14 cellular contexts compared by ENCODE assay signal in genomic region chr7:72976434-72976833, GRCh38. TPM values are rescaled to one million over a fixed set of nuclear protein-coding genes. Genes with fewer than 3 reads are reported as not detected.
A peak's percentile ranks its signal among the peaks of the same experiment; 100 is the strongest.
DNase-seq lines count a peak whose midpoint lies in the region; ATAC-seq, FAIRE-seq and TF ChIP-seq lines count a peak whose summit lies in the region.
"Not testable (repeated sequence)": the region's sequence is repeated elsewhere in the genome, so short reads cannot be mapped to it uniquely, and the experiment has no call there.
"Had no signal": no experiment of that assay in that cellular context is flagged by ENCODE, and none has a peak within 500 bp of the region (broad histone marks: within the 10 kb centered on the region; RNA-seq: fewer than 3 reads in every experiment).

No MANE protein-coding gene starts in this region.

- H2AFZ ChIP-seq in HepG2 (ENCODE audit: low read length): not testable (repeated sequence)

- H4K20me1 ChIP-seq in HepG2 (ENCODE audit: insufficient read depth, low read length): not testable (repeated sequence)

- not testable (repeated sequence) for TF ChIP-seq CTCF in Panc1 (IDR thresholded peaks at IDR 0.05); heart left ventricle (IDR thresholded peaks at IDR 0.05); HepG2 (CRISPR knock-in tag; IDR thresholded peaks at IDR 0.05)

- H3K27ac Mint-ChIP-seq in stimulated activated naive CD8-positive, alpha-beta T cell treated with anti-CD3 and anti-CD28 coated beads, Interleukin-15, amount 100 ng/mL, for 72 hours: not testable (repeated sequence)

- not testable (repeated sequence) for H3K79me2 ChIP-seq in HepG2 (ENCODE audit: insufficient read depth, low read length)

- TF ChIP-seq POLR2A in heart left ventricle (IDR thresholded peaks at IDR 0.05); HepG2 (IDR thresholded peaks at IDR 0.05; ENCODE audit: insufficient read depth in 1 of 2, low read depth in 2 of 2, low read length in 2 of 2): not testable (repeated sequence)

- not testable (repeated sequence) for H3K4me1 ChIP-seq in Panc1 (ENCODE audit: control insufficient read depth, insufficient read depth, low read length); heart left ventricle; right cardiac atrium (ENCODE audit: control insufficient read depth, insufficient read depth, low read length); HepG2 (ENCODE audit: insufficient read depth, low read length)

- not testable (repeated sequence) for H3K9me3 ChIP-seq in Panc1 (ENCODE audit: control insufficient read depth, insufficient read depth, low read depth, low read length); heart left ventricle; right cardiac atrium (ENCODE audit: control insufficient read depth, low read length); HepG2 (ENCODE audit: low read length)

- 90 to 96% (median 93%) methylated on average over 2 to 3 of the region's 12 CpGs; no CpG with 5 or more reads in 1 of the 4 donors for WGBS in heart left ventricle, 4 donors
- WGBS in right cardiac atrium: 92% methylated on average over 4 of the region's 12 CpGs
- 100% methylated on average over 3 of the region's 12 CpGs for WGBS in HepG2 (ENCODE audit: low lambda C conversion rate)

- not testable (repeated sequence) for DNase-seq in Panc1 (ENCODE audit: low read depth, low spot score); HepG2 (ENCODE audit: low spot score); stimulated activated naive CD8-positive, alpha-beta T cell treated with anti-CD3 and anti-CD28 coated beads, Interleukin-15, amount 100 ng/mL, for 72 hours
- DNase-seq in heart left ventricle: peak in 3 of 5 donors; percentile 9 to 13 (median 12)
- peak; percentile 8 to 39 (median 31) for DNase-seq in right cardiac atrium
- DNase-seq in sciatic nerve (ENCODE audit: low spot score): peak; percentile 42
- peak; percentile 12 for DNase-seq in ureter (ENCODE audit: low spot score)

- not testable (repeated sequence) for H3K4me3 Mint-ChIP-seq in stimulated activated naive CD8-positive, alpha-beta T cell treated with anti-CD3 and anti-CD28 coated beads, Interleukin-15, amount 100 ng/mL, for 72 hours

- BruUV-seq in Panc1 (replicated peaks; lab: Mats Ljungman, UMichigan) (TSS peak; percentile 68), HepG2 (replicated peaks; lab: Mats Ljungman, UMichigan) (TSS peak; percentile 36)

- intact Hi-C loops in Panc1 (cut with micrococcal nuclease; ENCODE audit: unreplicated experiment); heart left ventricle (cut with DNase I); right cardiac atrium (cut with DNase I); HepG2 (cut with micrococcal nuclease; ENCODE audit: unreplicated experiment); sciatic nerve (cut with DNase I): not testable (repeated sequence)

- not testable (repeated sequence) for H3K27ac ChIP-seq in Panc1 (ENCODE audit: low read length); heart left ventricle; right cardiac atrium (ENCODE audit: low read length); HepG2 (ENCODE audit: extremely low read length, insufficient read depth, low read length)

- H3K4me2 ChIP-seq in HepG2 (ENCODE audit: low read depth, low read length): not testable (repeated sequence)

- H3K36me3 ChIP-seq in Panc1 (ENCODE audit: control insufficient read depth, insufficient read depth, low read length); heart left ventricle; HepG2 (replicated peaks in 1 of 2; ENCODE audit: control insufficient read depth in 1 of 2, insufficient read depth in 2 of 2, low read length in 2 of 2): not testable (repeated sequence)

- CTCF ChIA-PET in Panc1 (lab: Charles Lee); HepG2 (lab: Yijun Ruan, JAX; ENCODE audit: low intra/inter-chr PET ratio, low total read pairs): not testable (repeated sequence)

- not testable (repeated sequence) for H3K9ac ChIP-seq in HepG2 (ENCODE audit: insufficient read depth, low read depth, low read length)

- H3K4me3 ChIP-seq in Panc1 (ENCODE audit: low read depth in 2 of 2, low read length in 2 of 2); heart left ventricle; right cardiac atrium (ENCODE audit: low read length); HepG2 (replicated peaks in 1 of 3; ENCODE audit: insufficient read depth in 1 of 3, low read depth in 2 of 3, low read length in 3 of 3): not testable (repeated sequence)

- FAIRE-seq in HepG2 (lab: Jason Lieb, UNC): not testable (repeated sequence)

- not testable (repeated sequence) for H3K27me3 ChIP-seq in Panc1 (ENCODE audit: control insufficient read depth, insufficient read depth, low read length); heart left ventricle; right cardiac atrium (ENCODE audit: control insufficient read depth, insufficient read depth); HepG2 (ENCODE audit: control insufficient read depth in 1 of 2, insufficient read depth in 2 of 2, low read length in 2 of 2)

- not testable (repeated sequence) for ATAC-seq in Panc1, right cardiac atrium, HepG2
- ATAC-seq in heart left ventricle: peak in 1 of 4 donors; percentile 16
- peak; percentile 5 for ATAC-seq in sciatic nerve
- peak; percentile 57 for ATAC-seq in stimulated activated naive CD8-positive, alpha-beta T cell treated with anti-CD3 and anti-CD28 coated beads, Interleukin-15, amount 100 ng/mL, for 72 hours

- in situ Hi-C loops in Panc1 (cut with HindIII; ENCODE audit: low pct_unique_long_range_greater_than_20kb, low sequenced_read_pairs); HepG2 (cut with HindIII; ENCODE audit: extremely low pct_ligation_motif_present, low pct_unique_long_range_greater_than_20kb): not testable (repeated sequence)

- H3K27me3 Mint-ChIP-seq in stimulated activated naive CD8-positive, alpha-beta T cell treated with anti-CD3 and anti-CD28 coated beads, Interleukin-15, amount 100 ng/mL, for 72 hours: not testable (repeated sequence)

- H3K9me3 Mint-ChIP-seq in stimulated activated naive CD8-positive, alpha-beta T cell treated with anti-CD3 and anti-CD28 coated beads, Interleukin-15, amount 100 ng/mL, for 72 hours: not testable (repeated sequence)

- not testable (repeated sequence) for H3K4me1 Mint-ChIP-seq in stimulated activated naive CD8-positive, alpha-beta T cell treated with anti-CD3 and anti-CD28 coated beads, Interleukin-15, amount 100 ng/mL, for 72 hours

- TF ChIP-seq EP300 in HepG2 (IDR thresholded peaks at IDR 0.05; ENCODE audit: low read depth in 2 of 2, low read length in 2 of 2); HepG2 (CRISPR knock-in tag; IDR thresholded peaks at IDR 0.05; ENCODE audit: borderline replicate concordance): not testable (repeated sequence)

- POLR2A ChIA-PET in Panc1 (lab: Charles Lee); HepG2 (lab: Yijun Ruan, JAX): not testable (repeated sequence)

- not testable (repeated sequence) for TF ChIP-seq RAD21 in HepG2 (CRISPR knock-in tag; IDR thresholded peaks at IDR 0.05)

RNA-seq across cellular contexts. Expression of gene TRIM74, which starts 7.2 kb away (rescaled TPM):
- 0.46 TPM for total RNA-seq in Panc1 (2021; ENCODE audit: unreplicated experiment)
- 2.4 TPM for polyA plus RNA-seq in Panc1 (2012; ENCODE audit: insufficient read length)
- total RNA-seq in heart left ventricle: 1 to 10 TPM in 1 of 9 donors, under 1 TPM in 2, not detected in 6; 0.40 to 1.7 (median 0.64) TPM
- polyA plus RNA-seq in heart left ventricle: under 1 TPM; 0.06 to 0.46 TPM
- under 1 TPM in 1 of 4 donors, not detected in 3; 0.53 TPM for total RNA-seq in right cardiac atrium
- 0.27 TPM for polyA plus RNA-seq in right cardiac atrium
- 0.88 and 1.4 TPM in 2 replicates for total RNA-seq in HepG2 (2016; rRNA removed; fragmentation: Illumina TruSeq; extraction: Trizol)
- 0.71 TPM in 1 of 2 replicates, not detected in the other for total RNA-seq in HepG2 (2016; cell fraction: cytosol; rRNA removed; fragmentation: Illumina TruSeq; extraction: Trizol; ENCODE audit: low read depth)
- total RNA-seq in HepG2 (2016; cell fraction: insoluble cytoplasmic fraction; rRNA removed; fragmentation: Illumina TruSeq; extraction: Trizol): 0.94 and 2.2 TPM in 2 replicates
- 0.37 and 0.72 TPM in 2 replicates for total RNA-seq in HepG2 (2016; cell fraction: membrane; rRNA removed; fragmentation: Illumina TruSeq; extraction: Trizol)
- 1.4 and 1.5 TPM in 2 replicates for total RNA-seq in HepG2 (2016; cell fraction: nucleus; rRNA removed; fragmentation: Illumina TruSeq; extraction: Trizol)
- 0.51 and 0.61 TPM in 2 replicates for polyA plus RNA-seq in HepG2 (2011; rRNA removed)
- 0.18 and 0.48 TPM in 2 replicates for polyA plus RNA-seq in HepG2 (2011; cell fraction: cytosol; rRNA removed)
- 8.5 and 14.9 TPM in 2 replicates for polyA plus RNA-seq in HepG2 (2011; cell fraction: nucleus; rRNA removed)
- 0.90 and 1.1 TPM in 2 replicates for polyA plus RNA-seq in HepG2 (2012)
- 0.32 TPM in 1 of 2 replicates, not detected in the other for polyA plus RNA-seq in HepG2 (2016; cell fraction: cytosol; fragmentation: Illumina TruSeq; extraction: Trizol; ENCODE audit: low read depth)
- polyA plus RNA-seq in HepG2 (2016; cell fraction: insoluble cytoplasmic fraction; fragmentation: Illumina TruSeq; extraction: Trizol; ENCODE audit: low read depth): 1.3 and 2.3 TPM in 2 replicates
- polyA plus RNA-seq in HepG2 (2016; cell fraction: membrane; fragmentation: Illumina TruSeq; extraction: Trizol; ENCODE audit: low read depth): 0.42 and 1.2 TPM in 2 replicates
- polyA plus RNA-seq in HepG2 (2016; cell fraction: nucleus; fragmentation: Illumina TruSeq; extraction: Trizol; ENCODE audit: insufficient read depth, low read depth): 2.9 and 3.1 TPM in 2 replicates
- polyA minus RNA-seq in HepG2 (2011; rRNA and poly(A)+ RNA removed; ENCODE audit: low replicate concordance): 0.14 and 1.6 TPM in 2 replicates
- polyA minus RNA-seq in HepG2 (2011; cell fraction: cytosol; rRNA and poly(A)+ RNA removed): not detected in 2 replicates
- polyA minus RNA-seq in HepG2 (2011; cell fraction: nucleus; rRNA and poly(A)+ RNA removed): 0.77 TPM in 1 of 2 replicates, not detected in the other
- total RNA-seq in sciatic nerve: 2.0 TPM
- 2.1 TPM for total RNA-seq in ureter
- total RNA-seq: GM23338, H4 had no signal
- polyA plus RNA-seq: CD14-positive monocyte; CD8-positive, alpha-beta memory T cell; GM23338 had no signal

RNA-seq across cellular contexts. Expression of gene POM121, which starts 51.5 kb away (rescaled TPM):
- 62.4 TPM for total RNA-seq in Panc1 (2021; ENCODE audit: unreplicated experiment)
- 53.1 TPM for polyA plus RNA-seq in Panc1 (2012; ENCODE audit: insufficient read length)
- total RNA-seq in heart left ventricle: 10 to 100 TPM; 10.9 to 23.2 (median 16.1) TPM
- 10 to 100 TPM in 1 of 2 donors, 1 to 10 TPM in 1; 8.3 to 16.8 TPM for polyA plus RNA-seq in heart left ventricle
- total RNA-seq in right cardiac atrium: 10 to 100 TPM; 19.0 to 29.5 (median 25.4) TPM
- 13.1 TPM for polyA plus RNA-seq in right cardiac atrium
- total RNA-seq in HepG2 (2016; rRNA removed; fragmentation: Illumina TruSeq; extraction: Trizol): 8.4 and 12.7 TPM in 2 replicates
- 7.3 and 8.9 TPM in 2 replicates for total RNA-seq in HepG2 (2016; cell fraction: cytosol; rRNA removed; fragmentation: Illumina TruSeq; extraction: Trizol; ENCODE audit: low read depth)
- total RNA-seq in HepG2 (2016; cell fraction: insoluble cytoplasmic fraction; rRNA removed; fragmentation: Illumina TruSeq; extraction: Trizol): 8.1 and 12.1 TPM in 2 replicates
- 9.6 and 11.2 TPM in 2 replicates for total RNA-seq in HepG2 (2016; cell fraction: membrane; rRNA removed; fragmentation: Illumina TruSeq; extraction: Trizol)
- total RNA-seq in HepG2 (2016; cell fraction: nucleus; rRNA removed; fragmentation: Illumina TruSeq; extraction: Trizol): 15.4 and 17.1 TPM in 2 replicates
- polyA plus RNA-seq in HepG2 (2011; rRNA removed): 9.2 and 10.3 TPM in 2 replicates
- polyA plus RNA-seq in HepG2 (2011; cell fraction: cytosol; rRNA removed): 6.9 and 7.8 TPM in 2 replicates
- 26.7 and 30.4 TPM in 2 replicates for polyA plus RNA-seq in HepG2 (2011; cell fraction: nucleus; rRNA removed)
- 24.9 and 31.2 TPM in 2 replicates for polyA plus RNA-seq in HepG2 (2012)
- 2.0 and 2.4 TPM in 2 replicates for polyA plus RNA-seq in HepG2 (2016; cell fraction: cytosol; fragmentation: Illumina TruSeq; extraction: Trizol; ENCODE audit: low read depth)
- polyA plus RNA-seq in HepG2 (2016; cell fraction: insoluble cytoplasmic fraction; fragmentation: Illumina TruSeq; extraction: Trizol; ENCODE audit: low read depth): 28.5 and 38.3 TPM in 2 replicates
- polyA plus RNA-seq in HepG2 (2016; cell fraction: membrane; fragmentation: Illumina TruSeq; extraction: Trizol; ENCODE audit: low read depth): 10.4 and 10.5 TPM in 2 replicates
- polyA plus RNA-seq in HepG2 (2016; cell fraction: nucleus; fragmentation: Illumina TruSeq; extraction: Trizol; ENCODE audit: insufficient read depth, low read depth): 58.9 and 64.1 TPM in 2 replicates
- 14.3 and 15.0 TPM in 2 replicates for polyA minus RNA-seq in HepG2 (2011; rRNA and poly(A)+ RNA removed; ENCODE audit: low replicate concordance)
- 13.8 and 14.0 TPM in 2 replicates for polyA minus RNA-seq in HepG2 (2011; cell fraction: cytosol; rRNA and poly(A)+ RNA removed)
- 13.9 and 14.9 TPM in 2 replicates for polyA minus RNA-seq in HepG2 (2011; cell fraction: nucleus; rRNA and poly(A)+ RNA removed)
- total RNA-seq in sciatic nerve: 32.5 TPM
- 44.0 TPM for total RNA-seq in ureter

RNA-seq across cellular contexts. Expression of gene SPDYE8, which starts 53.1 kb away (rescaled TPM):
- not detected for total RNA-seq in Panc1 (2021; ENCODE audit: unreplicated experiment)
- polyA plus RNA-seq in Panc1 (2012; ENCODE audit: insufficient read length): 0.10 TPM
- not detected for total RNA-seq in heart left ventricle
- not detected for polyA plus RNA-seq in heart left ventricle
- total RNA-seq in right cardiac atrium: not detected
- polyA plus RNA-seq in right cardiac atrium: not detected
- not detected in 2 replicates for total RNA-seq in HepG2 (2016; rRNA removed; fragmentation: Illumina TruSeq; extraction: Trizol)
- not detected in 2 replicates for total RNA-seq in HepG2 (2016; cell fraction: cytosol; rRNA removed; fragmentation: Illumina TruSeq; extraction: Trizol; ENCODE audit: low read depth)
- total RNA-seq in HepG2 (2016; cell fraction: insoluble cytoplasmic fraction; rRNA removed; fragmentation: Illumina TruSeq; extraction: Trizol): not detected in 2 replicates
- total RNA-seq in HepG2 (2016; cell fraction: membrane; rRNA removed; fragmentation: Illumina TruSeq; extraction: Trizol): not detected in 2 replicates
- not detected in 2 replicates for total RNA-seq in HepG2 (2016; cell fraction: nucleus; rRNA removed; fragmentation: Illumina TruSeq; extraction: Trizol)
- polyA plus RNA-seq in HepG2 (2011; rRNA removed): not detected in 2 replicates
- not detected in 2 replicates for polyA plus RNA-seq in HepG2 (2011; cell fraction: cytosol; rRNA removed)
- not detected in 2 replicates for polyA plus RNA-seq in HepG2 (2011; cell fraction: nucleus; rRNA removed)
- 0.09 TPM in 1 of 2 replicates, not detected in the other for polyA plus RNA-seq in HepG2 (2012)
- not detected in 2 replicates for polyA plus RNA-seq in HepG2 (2016; cell fraction: cytosol; fragmentation: Illumina TruSeq; extraction: Trizol; ENCODE audit: low read depth)
- polyA plus RNA-seq in HepG2 (2016; cell fraction: insoluble cytoplasmic fraction; fragmentation: Illumina TruSeq; extraction: Trizol; ENCODE audit: low read depth): not detected in 2 replicates
- polyA plus RNA-seq in HepG2 (2016; cell fraction: membrane; fragmentation: Illumina TruSeq; extraction: Trizol; ENCODE audit: low read depth): not detected in 2 replicates
- not detected in 2 replicates for polyA plus RNA-seq in HepG2 (2016; cell fraction: nucleus; fragmentation: Illumina TruSeq; extraction: Trizol; ENCODE audit: insufficient read depth, low read depth)
- polyA minus RNA-seq in HepG2 (2011; rRNA and poly(A)+ RNA removed; ENCODE audit: low replicate concordance): not detected in 2 replicates
- not detected in 2 replicates for polyA minus RNA-seq in HepG2 (2011; cell fraction: cytosol; rRNA and poly(A)+ RNA removed)
- not detected in 2 replicates for polyA minus RNA-seq in HepG2 (2011; cell fraction: nucleus; rRNA and poly(A)+ RNA removed)
- not detected for total RNA-seq in sciatic nerve
- not detected for total RNA-seq in ureter
- total RNA-seq: CD4-positive, alpha-beta T cell; CD8-positive, alpha-beta memory T cell; GM23338; H4; H9 had no signal
- polyA plus RNA-seq: A549, CD14-positive monocyte had no signal
